31 cellular contexts compared by ENCODE assay signal in the genomic region with DNA sequence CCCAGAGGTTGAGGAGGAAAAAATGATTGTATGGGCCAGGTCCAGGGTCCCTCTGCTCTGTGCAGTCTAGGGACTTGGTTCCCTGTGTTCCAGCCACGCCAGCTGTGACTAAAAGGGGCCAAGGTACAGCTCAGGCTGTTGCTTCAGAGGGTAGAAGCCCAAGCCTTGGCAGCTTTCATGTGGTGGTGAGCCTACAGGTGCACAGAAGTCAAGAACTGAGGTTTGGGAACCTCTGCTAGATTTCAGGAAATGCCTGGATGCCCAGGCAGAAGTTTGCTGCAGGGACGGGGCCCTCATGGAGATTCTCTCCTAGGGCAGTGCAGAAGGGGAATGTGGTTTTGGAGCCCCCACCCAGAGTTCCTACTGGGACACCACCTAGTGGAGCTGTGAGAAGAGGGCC. TPM values are rescaled to one million over a fixed set of nuclear protein-coding genes. Genes with fewer than 3 reads are reported as not detected.
"Had no signal": no experiment of that assay in that cellular context is flagged by ENCODE, and none has a peak within 500 bp of the region (broad histone marks: within the 10 kb centered on the region; RNA-seq: fewer than 3 reads in every experiment).

No MANE protein-coding gene starts in this region.

- H3K27ac Mint-ChIP-seq: activated CD4-positive, alpha-beta memory T cell treated with anti-CD3 and anti-CD28 coated beads for 36 hours; activated naive CD4-positive, alpha-beta T cell treated with anti-CD3 and anti-CD28 coated beads, Interleukin-2, amount 50 U/mL, for 72 hours; activated T-cell treated with anti-CD3 and anti-CD28 coated beads, Interleukin-2, amount 50 U/mL, for 72 hours had no signal

- H3K4me3 Mint-ChIP-seq: activated CD4-positive, alpha-beta memory T cell treated with anti-CD3 and anti-CD28 coated beads for 36 hours; activated T-cell treated with anti-CD3 and anti-CD28 coated beads, Interleukin-2, amount 50 U/mL, for 72 hours; activated T-helper 17 cell treated with anti-CD3 and anti-CD28 coated beads, Interleukin-2, amount 50 U/mL, for 72 hours had no signal

- DNase-seq: activated CD4-positive, alpha-beta memory T cell treated with anti-CD3 and anti-CD28 coated beads for 36 hours; activated CD4-positive, alpha-beta T cell treated with anti-CD3 and anti-CD28 coated beads for 1 hour; activated CD4-positive, alpha-beta T cell treated with anti-CD3 and anti-CD28 coated beads for 48 hours; activated CD4-positive, CD25-positive, alpha-beta regulatory T cell; activated effector memory CD4-positive, alpha-beta T cell treated with anti-CD3 and anti-CD28 coated beads, Interleukin-2, amount 50 U/mL, for 16 hours; activated naive CD4-positive, alpha-beta T cell treated with Interleukin-2 at 50 U/mL for 16 hours; activated T-cell treated with anti-CD3 and anti-CD28 coated beads, Interleukin-2, amount 50 U/mL, for 1 hour; activated T-cell treated with anti-CD3 and anti-CD28 coated beads, Interleukin-2, amount 50 U/mL, for 72 hours; body of pancreas; cerebellar nuclear complex; NCI-H1105; NCI-H1417 treated with DMSO at 0.1 percent for 48 hours; NCI-H187 treated with DMSO at 0.1 percent for 48 hours; NCI-H2081; NCI-H226; NCI-H524 treated with DMSO at 0.1 percent for 48 hours; PC-3; RPMI8226; SHP77 treated with DMSO at 0.1 percent for 48 hours; SW 1271; T-helper 1 cell; T-helper 2 cell; T-helper 9 cell; WERI-Rb-1 had no signal

- H3K4me1 ChIP-seq: breast epithelium had no signal

- H3K9me3 ChIP-seq: adrenal gland, body of pancreas had no signal

- H3K27me3 ChIP-seq: adrenal gland, body of pancreas, breast epithelium, Peyer's patch, SJSA1 had no signal

- H3K4me3 ChIP-seq: adrenal gland, body of pancreas, breast epithelium, K562, Peyer's patch, SJSA1 had no signal

- H3K36me3 ChIP-seq: adrenal gland, breast epithelium, Peyer's patch, SJSA1, WERI-Rb-1 had no signal

- ATAC-seq: activated naive CD4-positive, alpha-beta T cell treated with anti-CD3 and anti-CD28 coated beads, Interleukin-2, amount 50 U/mL, for 72 hours; activated T-cell treated with anti-CD3 and anti-CD28 coated beads, Interleukin-2, amount 50 U/mL, for 72 hours; activated T-helper 17 cell treated with anti-CD3 and anti-CD28 coated beads, Interleukin-2, amount 50 U/mL, for 72 hours; body of pancreas; K562; PC-3 had no signal

- H3K27ac ChIP-seq: adrenal gland, body of pancreas, breast epithelium, Peyer's patch, SJSA1, WERI-Rb-1 had no signal

- H3K27me3 Mint-ChIP-seq: activated CD4-positive, alpha-beta memory T cell treated with anti-CD3 and anti-CD28 coated beads for 36 hours; activated T-helper 17 cell treated with anti-CD3 and anti-CD28 coated beads, Interleukin-2, amount 50 U/mL, for 72 hours had no signal

RNA-seq across cellular contexts. Expression of a gene that starts 10.6 kb away (rescaled TPM):
- total RNA-seq: SJSA1 had no signal
